In the genomic region with DNA sequence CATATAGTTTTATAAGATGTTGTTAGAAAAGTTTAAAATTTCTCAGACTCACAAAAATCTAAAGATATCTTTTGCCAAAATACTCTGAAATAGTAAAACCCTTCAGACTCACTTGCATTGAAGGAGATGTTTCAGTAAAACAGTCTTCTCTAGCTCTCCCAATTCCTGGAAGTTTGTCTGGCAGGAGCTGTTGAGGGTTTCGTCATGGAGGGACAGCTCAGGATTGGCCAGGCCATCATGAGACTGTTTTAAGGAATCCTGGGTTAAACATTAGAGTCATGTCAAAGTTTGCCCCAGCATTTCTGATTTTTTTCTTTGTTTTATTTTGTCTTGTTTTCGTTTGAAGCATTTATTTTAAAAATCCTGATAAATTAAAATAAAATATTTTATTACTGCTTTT, we compare ENCODE assay signal across 21 cellular contexts.
"Had no signal": no experiment of that assay in that cellular context is flagged by ENCODE, and none has a peak within 500 bp of the region (broad histone marks: within the 10 kb centered on the region; RNA-seq: fewer than 3 reads in every experiment).

No MANE protein-coding gene starts in this region.

- H3K4me3 ChIP-seq: gastrocnemius medialis, left ventricle myocardium inferior, lower lobe of right lung, neural progenitor cell, ovary, suprapubic skin, thyroid gland had no signal

- H3K27ac Mint-ChIP-seq: immature natural killer cell; natural killer cell treated with Interleukin-12 subunit alpha and Interleukin-12 subunit beta and Interleukin-15 and Interleukin-18, amount 100 ng/mL, for 72 hours; neural progenitor cell; type B pancreatic cell had no signal

- H3K27me3 Mint-ChIP-seq: natural killer cell treated with Interleukin-12 subunit alpha and Interleukin-12 subunit beta and Interleukin-15 and Interleukin-18, amount 100 ng/mL, for 72 hours; type B pancreatic cell had no signal

- ATAC-seq: gastrocnemius medialis; left cardiac atrium; lower lobe of right lung; natural killer cell treated with Interleukin-12 subunit alpha and Interleukin-12 subunit beta and Interleukin-15 and Interleukin-18, amount 100 ng/mL, for 72 hours; right cardiac atrium had no signal

- H3K36me3 ChIP-seq: gastrocnemius medialis, left ventricle myocardium inferior, lower lobe of right lung, neural progenitor cell, ovary, suprapubic skin, thyroid gland had no signal

- H3K9me3 ChIP-seq: gastrocnemius medialis, left ventricle myocardium inferior, lower lobe of right lung, ovary, suprapubic skin, thyroid gland had no signal

- H3K4me3 Mint-ChIP-seq: immature natural killer cell; natural killer cell treated with Interleukin-12 subunit alpha and Interleukin-12 subunit beta and Interleukin-15 and Interleukin-18, amount 100 ng/mL, for 72 hours; neural progenitor cell; type B pancreatic cell had no signal

- H3K9ac ChIP-seq: neural progenitor cell had no signal

- H3K9me3 Mint-ChIP-seq: neural progenitor cell, type B pancreatic cell had no signal

- H3K4me1 ChIP-seq: gastrocnemius medialis, left ventricle myocardium inferior, lower lobe of right lung, neural progenitor cell, suprapubic skin, thyroid gland had no signal

- H3K27me3 ChIP-seq: gastrocnemius medialis, neural progenitor cell, ovary, suprapubic skin, thyroid gland had no signal

- H3K36me3 Mint-ChIP-seq: immature natural killer cell; natural killer cell treated with Interleukin-12 subunit alpha and Interleukin-12 subunit beta and Interleukin-15 and Interleukin-18, amount 100 ng/mL, for 72 hours; neural progenitor cell; type B pancreatic cell had no signal

- H3K4me2 ChIP-seq: neural progenitor cell had no signal

- H2AFZ ChIP-seq: neural progenitor cell had no signal

- H3K4me1 Mint-ChIP-seq: immature natural killer cell, neural progenitor cell had no signal

- H3K27ac ChIP-seq: gastrocnemius medialis, left ventricle myocardium inferior, lower lobe of right lung, neural progenitor cell, ovary, suprapubic skin, thyroid gland had no signal

- DNase-seq: dermis blood vessel endothelial cell; erythroblast; gastrocnemius medialis; glutamatergic neuron; immature natural killer cell; left cardiac atrium; left ventricle myocardium inferior; lower lobe of right lung; mesenchymal stem cell; midbrain; nucleus accumbens; right cardiac atrium; small intestine; stimulated activated CD4-positive, alpha-beta T cell treated with anti-CD3 and anti-CD28 coated beads, Interleukin-2, amount 100 ng/mL, for 48 hours; stimulated activated naive CD4-positive, alpha-beta T cell treated with Interleukin-2 at 50 U/mL for 16 hours; thyroid gland had no signal
